In genomic region chr18:32277492-32277988, GRCh38 we compare ENCODE assay signal across 18 cellular contexts.
"Had no signal": no experiment of that assay in that cellular context is flagged by ENCODE, and none has a peak within 500 bp of the region (broad histone marks: within the 10 kb centered on the region; RNA-seq: fewer than 3 reads in every experiment).

No MANE protein-coding gene starts in this region.

- DNase-seq: activated B cell treated with CpG ODN at 0.5 μM for 24 hours; activated CD4-positive, alpha-beta T cell treated with anti-CD3 and anti-CD28 coated beads, Interleukin-2, amount 10 ng/mL, durations not matched to agents 24 days and 14 days; activated CD8-positive, alpha-beta memory T cell treated with anti-CD3 and anti-CD28 coated beads, Interleukin-2, amount 50 U/mL, for 4 hours; activated CD8-positive, alpha-beta T cell treated with anti-CD3 and anti-CD28 coated beads, Interleukin-2, amount 10 ng/mL, durations not matched to agents 7 days and 5 days; activated effector memory CD4-positive, alpha-beta T cell treated with anti-CD3 and anti-CD28 coated beads, Interleukin-2, amount 50 U/mL, for 16 hours; activated T-cell treated with anti-CD3 and anti-CD28 coated beads, Interleukin-2, amount 50 U/mL, for 48 hours; central memory CD4-positive, alpha-beta T cell; effector memory CD8-positive, alpha-beta T cell; foreskin keratinocyte; glutamatergic neuron; midbrain; naive B cell; pancreas; stimulated activated CD4-positive, alpha-beta T cell treated with anti-CD3 and anti-CD28 coated beads, Interleukin-2, amount 100 ng/mL, for 48 hours; T-helper 2 cell; upper lobe of right lung had no signal

- H3K4me3 ChIP-seq: lung, pancreas, upper lobe of right lung had no signal

- H3K27me3 ChIP-seq: foreskin keratinocyte, pancreas, upper lobe of right lung had no signal

- H3K36me3 ChIP-seq: pancreas, upper lobe of right lung had no signal

- H3K27ac ChIP-seq: foreskin keratinocyte, pancreas, upper lobe of right lung had no signal

- H3K4me1 ChIP-seq: foreskin keratinocyte, upper lobe of right lung had no signal

- H3K9me3 ChIP-seq: pancreas, upper lobe of right lung had no signal

- ATAC-seq: activated CD8-positive, alpha-beta T cell treated with anti-CD3 and anti-CD28 coated beads, Interleukin-2, amount 10 ng/mL, durations not matched to agents 7 days and 5 days; effector memory CD8-positive, alpha-beta T cell; stimulated activated memory B cell treated with anti-CD40 and anti-IgM and Interleukin-4, amounts not matched to agents 10 μg/mL and 1 μg/mL and 100 μg/mL, for 72 hours; upper lobe of right lung had no signal
